ENCODE assay signal across 24 cellular contexts in the genomic region with DNA sequence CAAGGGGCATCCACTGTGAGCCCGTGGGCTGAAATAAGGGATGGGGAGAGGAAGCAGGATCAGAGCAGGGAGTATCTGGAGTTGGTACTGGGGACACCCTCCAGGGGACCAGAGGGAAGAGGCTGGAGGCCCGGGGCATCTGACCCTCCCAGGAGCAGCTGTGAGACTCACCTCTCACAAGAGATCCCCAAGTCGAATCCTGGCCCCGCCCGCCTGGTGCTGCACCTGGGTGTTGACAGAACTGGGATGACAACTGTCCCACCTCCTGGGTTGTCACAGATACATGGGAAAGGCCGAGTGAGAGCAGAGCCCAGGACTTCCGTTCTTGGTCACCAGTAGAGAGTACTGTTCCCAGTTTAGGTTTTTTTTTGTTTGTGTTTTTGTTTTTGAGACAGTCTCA.
DNase-seq lines count a peak whose midpoint lies in the region; ATAC-seq, FAIRE-seq and TF ChIP-seq lines count a peak whose summit lies in the region.
"Had no signal": no experiment of that assay in that cellular context is flagged by ENCODE, and none has a peak within 500 bp of the region (broad histone marks: within the 10 kb centered on the region; RNA-seq: fewer than 3 reads in every experiment).

No MANE protein-coding gene starts in this region.

- no peaks in the 10 kb centered on the region for H4K20me1 ChIP-seq in osteoblast (ENCODE audit: insufficient read depth, low read length)

- H3K36me3 ChIP-seq in osteoblast (ENCODE audit: insufficient read depth, low read length) = no peaks in the 10 kb centered on the region
- H3K36me3 ChIP-seq in psoas muscle (ENCODE audit: insufficient read depth in 1 of 2, low read depth in 1 of 2) = no peaks in the 10 kb centered on the region

- H3K9me3 Mint-ChIP-seq in HFFc6 = no peaks in the 10 kb centered on the region
- H3K9me3 Mint-ChIP-seq: CD8-positive, alpha-beta T cell; T-cell had no signal

- intact Hi-C loops in psoas muscle (cut with DNase I) = no loop called here

- no peak overlapping the region for H3K4me2 ChIP-seq in osteoblast (ENCODE audit: insufficient read depth, low read length)
- H3K4me2 ChIP-seq: KMS-11 had no signal

- peak overlapping the region; percentile 91; the same call in 1 of the 2 replicates for H3K27ac Mint-ChIP-seq in HFFc6
- H3K27ac Mint-ChIP-seq: CD8-positive, alpha-beta T cell; T-cell had no signal

- FAIRE-seq in HTR-8/SVneo (lab: Jason Lieb, UNC) = no peak

- H3K4me1 ChIP-seq in foreskin keratinocyte = peaks cover 36% of the 10 kb centered on the region
- peaks cover 4% of the 10 kb centered on the region for H3K4me1 ChIP-seq in osteoblast (ENCODE audit: insufficient read depth, low read length)
- H3K4me1 ChIP-seq in psoas muscle = no peaks in the 10 kb centered on the region
- H3K4me1 ChIP-seq: HAP-1 had no signal

- no peaks in the 10 kb centered on the region for H3K27me3 ChIP-seq in foreskin keratinocyte
- H3K27me3 ChIP-seq in osteoblast (ENCODE audit: insufficient read depth, low read length) = peaks cover 12% of the 10 kb centered on the region
- peaks cover 0 to 45% (median 6%) of the 10 kb centered on the region in 3 donors for H3K27me3 ChIP-seq in psoas muscle (ENCODE audit: insufficient read depth in 3 of 3, low read length in 2 of 3)

- no peaks in the 10 kb centered on the region for H3K36me3 Mint-ChIP-seq in HFFc6 (ENCODE audit: low read depth)
- H3K36me3 Mint-ChIP-seq: CD8-positive, alpha-beta T cell; T-cell had no signal

- H2AFZ ChIP-seq in osteoblast (ENCODE audit: low read length) = no peak overlapping the region

- DNase-seq in HFFc6 (no peak), foreskin keratinocyte (no peak), osteoblast (ENCODE audit: insufficient read length, low spot score, missing footprints) (peak; percentile 13), psoas muscle (no peak), 8988T (no peak), HTR-8/SVneo (ENCODE audit: insufficient read length, low spot score) (no peak)
- DNase-seq: C1 segment of cervical spinal cord; CD8-positive, alpha-beta T cell; DMS53; GF-D8; IMR-90; NCI-H1092 treated with DMSO at 0.1 percent for 48 hours; NCI-H1436 treated with DMSO at 0.1 percent for 48 hours; NCI-H2029; NCI-H226; NCI-H510A treated with DMSO at 0.1 percent for 48 hours; NCI-H774; NK-92 treated with Interleukin-12 subunit alpha and Interleukin-12 subunit beta, amount 100 ng/mL, for 24 hours; T-cell had no signal

- WGBS in psoas muscle, 3 donors = 75 to 84% (median 81%) methylated on average over 7 of the region's 7 CpGs

- peaks cover 33% of the 10 kb centered on the region for H3K4me1 Mint-ChIP-seq in HFFc6 (ENCODE audit: low read depth)
- H3K4me1 Mint-ChIP-seq: T-cell had no signal

- ATAC-seq in foreskin keratinocyte = no peak
- ATAC-seq in psoas muscle = no peak
- no peak for ATAC-seq in HG02884 (IDR thresholded peaks at IDR 0.05; ENCODE audit: unreplicated experiment)
- ATAC-seq: CD8-positive, alpha-beta T cell; Panc1; SK-N-SH treated with all-trans-retinoic acid at 6 μM for 48 hours; T-cell had no signal

- TF ChIP-seq CTCF in HFFc6 (IDR thresholded peaks at IDR 0.05) (no peak), foreskin keratinocyte (conservative IDR thresholded peaks at IDR 0.05) (no peak), osteoblast (IDR thresholded peaks at IDR 0.05; ENCODE audit: extremely low read depth, low read depth, low read length) (no peak), psoas muscle (IDR thresholded peaks at IDR 0.05) (no peak)

- peaks cover 4% of the 10 kb centered on the region for H3K27me3 Mint-ChIP-seq in HFFc6 (ENCODE audit: insufficient read depth)

- no peak overlapping the region for H3K4me3 Mint-ChIP-seq in HFFc6
- H3K4me3 Mint-ChIP-seq: CD8-positive, alpha-beta T cell; T-cell had no signal

- H3K79me2 ChIP-seq in osteoblast (ENCODE audit: insufficient read depth, low read length) = no peaks in the 10 kb centered on the region

- H3K27ac ChIP-seq in foreskin keratinocyte = peak overlapping the region; percentile 90
- no peak overlapping the region for H3K27ac ChIP-seq in osteoblast (ENCODE audit: low read depth, low read length)
- H3K27ac ChIP-seq in psoas muscle = no peak overlapping the region
- H3K27ac ChIP-seq: KMS-11 had no signal

- H3K4me3 ChIP-seq in osteoblast (ENCODE audit: insufficient read depth, low read length) (no peak overlapping the region), psoas muscle (no peak overlapping the region)
- H3K4me3 ChIP-seq: HAP-1 had no signal

- H3K9me3 ChIP-seq in osteoblast (ENCODE audit: low read depth, low read length) (no peaks in the 10 kb centered on the region), psoas muscle (no peaks in the 10 kb centered on the region)
- H3K9me3 ChIP-seq: HAP-1 had no signal
